In the genomic region with DNA sequence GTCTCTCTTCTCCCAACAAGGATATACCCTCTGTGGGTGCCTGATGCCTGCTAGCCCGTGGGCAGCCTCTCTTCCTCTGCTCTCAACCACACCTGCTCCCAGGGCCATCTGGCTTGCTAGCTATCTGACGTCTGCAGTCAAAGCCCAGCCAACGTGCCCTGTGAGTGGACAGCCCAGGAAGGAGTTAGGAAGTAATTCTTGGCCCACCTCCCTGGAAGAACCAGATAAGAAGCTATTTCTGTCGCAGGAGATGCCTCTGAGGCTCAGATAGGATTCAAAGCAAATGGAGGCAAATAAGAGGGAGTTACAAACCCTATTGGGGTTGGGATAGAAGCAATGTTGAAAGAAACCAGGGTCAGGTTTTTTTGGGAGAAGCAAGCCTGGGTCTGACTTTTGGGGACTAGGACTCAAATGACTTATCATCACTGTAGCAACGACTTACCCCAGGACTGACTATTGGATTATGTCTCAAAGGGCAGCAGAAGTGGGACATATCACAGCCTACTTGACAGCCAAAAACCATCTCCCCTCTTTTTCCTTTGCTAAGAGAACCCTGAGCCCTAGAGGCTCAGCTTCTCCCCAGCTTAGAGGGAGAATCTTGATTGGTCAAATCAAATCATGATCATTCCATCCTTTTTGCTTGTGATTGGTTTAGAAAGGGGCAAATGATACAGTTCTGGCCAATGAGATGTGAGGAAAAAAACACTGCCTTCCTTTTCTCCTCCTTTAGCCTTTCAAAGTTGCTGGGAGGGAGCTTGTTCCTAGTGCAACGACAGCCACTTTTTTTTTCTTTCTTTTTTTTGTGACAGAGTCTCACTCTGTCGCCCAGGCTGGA, we compare ENCODE assay signal across 16 cellular contexts. TPM values are rescaled to one million over a fixed set of nuclear protein-coding genes. Genes with fewer than 3 reads are reported as not detected.
A peak's percentile ranks its signal among the peaks of the same experiment; 100 is the strongest.
DNase-seq lines count a peak whose midpoint lies in the region; ATAC-seq, FAIRE-seq and TF ChIP-seq lines count a peak whose summit lies in the region.
"Had no signal": no experiment of that assay in that cellular context is flagged by ENCODE, and none has a peak within 500 bp of the region (broad histone marks: within the 10 kb centered on the region; RNA-seq: fewer than 3 reads in every experiment).

No MANE protein-coding gene starts in this region.

- FAIRE-seq in pancreas (lab: Jason Lieb, UNC), result no peak

- H3K4me1 ChIP-seq in cardiac muscle cell (ENCODE audit: low read depth), result peaks cover 37% of the 10 kb centered on the region
- H3K4me1 ChIP-seq in pancreas, result no peaks in the 10 kb centered on the region
- no peaks in the 10 kb centered on the region for H3K4me1 ChIP-seq in smooth muscle cell (ENCODE audit: low read depth)
- H3K4me1 ChIP-seq: upper lobe of left lung had no signal

- H2AFZ ChIP-seq in smooth muscle cell (ENCODE audit: low read depth), result no peak overlapping the region

- H3F3A ChIP-seq in smooth muscle cell (ENCODE audit: low read depth), result no peaks in the 10 kb centered on the region

- no peak for TF ChIP-seq CTCF in cardiac muscle cell (IDR thresholded peaks at IDR 0.05; ENCODE audit: low read depth, low read length)
- TF ChIP-seq CTCF in pancreas (IDR thresholded peaks at IDR 0.05), result no peak
- TF ChIP-seq CTCF in smooth muscle cell (IDR thresholded peaks at IDR 0.05; ENCODE audit: borderline replicate concordance, insufficient read depth, poor library complexity, severe bottlenecking), result no peak

- H3K9me3 ChIP-seq in cardiac muscle cell (ENCODE audit: low read depth), result no peaks in the 10 kb centered on the region
- H3K9me3 ChIP-seq in pancreas, result no peaks in the 10 kb centered on the region
- H3K9me3 ChIP-seq in smooth muscle cell (replicated peaks; ENCODE audit: low read depth), result no peaks in the 10 kb centered on the region
- H3K9me3 ChIP-seq: MG63, sigmoid colon, SJSA1, upper lobe of left lung had no signal

- 45 to 54% methylated on average over 7 of the region's 7 CpGs for WGBS in pancreas, 2 donors
- WGBS in smooth muscle cell (ENCODE audit: low lambda C conversion rate), result 61% methylated on average over 7 of the region's 7 CpGs

- DNase-seq in H7, result peak; percentile 17
- DNase-seq in cardiac muscle cell (ENCODE audit: low read depth in 1 of 2, low spot score in 1 of 2), result peak; percentile 82 to 90
- peak in 1 of 6 donors; percentile 55 for DNase-seq in pancreas
- no peak for DNase-seq in COLO668 (lab: John Stamatoyannopoulos, UW; ENCODE audit: unreplicated experiment)
- no peak for DNase-seq in stimulated activated naive CD4-positive, alpha-beta T cell treated with Interleukin-2 at 50 U/mL for 16 hours (lab: John Stamatoyannopoulos, UW)
- DNase-seq in smooth muscle cell (lab: John Stamatoyannopoulos, UW; ENCODE audit: unreplicated experiment), result no peak
- DNase-seq in activated CD8-positive, alpha-beta memory T cell treated with anti-CD3 and anti-CD28 coated beads, Interleukin-2, amount 50 U/mL, for 48 hours, result no peak
- DNase-seq: activated CD4-positive, alpha-beta memory T cell treated with anti-CD3 and anti-CD28 coated beads for 36 hours; effector CD4-positive, alpha-beta T cell; mammary epithelial cell; MG63; sigmoid colon; stimulated activated CD4-positive, alpha-beta T cell treated with anti-CD3 and anti-CD28 coated beads, Interleukin-4, amount 100 ng/mL, for 4 hours; upper lobe of left lung had no signal

- peak; percentile 19 to 64 (median 38) for ATAC-seq in pancreas

- H3K27ac ChIP-seq in angular gyrus (ENCODE audit: low read depth, low read length) (peak overlapping the region; percentile 8), cardiac muscle cell (peak overlapping the region; percentile 85), pancreas (no peak overlapping the region), smooth muscle cell (ENCODE audit: low read depth) (no peak overlapping the region)
- H3K27ac ChIP-seq: sigmoid colon, SJSA1, upper lobe of left lung had no signal

- H3K36me3 ChIP-seq in H7 (replicated peaks; ENCODE audit: control insufficient read depth, insufficient read depth, low read length), result no peaks in the 10 kb centered on the region
- peaks cover 24% of the 10 kb centered on the region for H3K36me3 ChIP-seq in cardiac muscle cell
- H3K36me3 ChIP-seq in pancreas, result no peaks in the 10 kb centered on the region
- no peaks in the 10 kb centered on the region for H3K36me3 ChIP-seq in smooth muscle cell (ENCODE audit: low read depth)
- H3K36me3 ChIP-seq: MG63, upper lobe of left lung had no signal

- intact Hi-C loops in pancreas (cut with DNase I), result no loop called here

- no peaks in the 10 kb centered on the region for H3K79me2 ChIP-seq in smooth muscle cell (ENCODE audit: low read depth)

- H3K4me3 ChIP-seq in H7 (ENCODE audit: insufficient read depth, low read depth, low read length), result no peak overlapping the region
- no peak overlapping the region for H3K4me3 ChIP-seq in cardiac muscle cell
- H3K4me3 ChIP-seq in pancreas, result no peak overlapping the region
- H3K4me3 ChIP-seq in smooth muscle cell, result no peak overlapping the region
- H3K4me3 ChIP-seq: MG63, sigmoid colon, SJSA1, upper lobe of left lung had no signal

- H3K9ac ChIP-seq in smooth muscle cell (ENCODE audit: low read depth), result no peak overlapping the region

- H4K20me1 ChIP-seq in smooth muscle cell (ENCODE audit: low read depth), result no peaks in the 10 kb centered on the region

- H3K27me3 ChIP-seq in H7 (ENCODE audit: control insufficient read depth, insufficient read depth, low read length), result no peaks in the 10 kb centered on the region
- H3K27me3 ChIP-seq in cardiac muscle cell, result no peaks in the 10 kb centered on the region
- H3K27me3 ChIP-seq in pancreas, result no peaks in the 10 kb centered on the region
- no peaks in the 10 kb centered on the region for H3K27me3 ChIP-seq in smooth muscle cell (ENCODE audit: low read depth)
- H3K27me3 ChIP-seq: MG63, sigmoid colon, SJSA1, upper lobe of left lung had no signal

- no peak overlapping the region for H3K4me2 ChIP-seq in smooth muscle cell

RNA-seq across cellular contexts. Expression of a gene that starts 18.0 kb away (rescaled TPM):
- total RNA-seq in H7 (2014; rRNA removed; shearing (Covaris generic)), result 49.9 and 57.2 TPM in 2 replicates
- total RNA-seq in cardiac muscle cell (24.1 and 37.9 TPM in 2 replicates), pancreas (10 to 100 TPM in 4 of 6 donors, 1 to 10 TPM in 2; 8.1 to 12.6 (median 11.0) TPM), smooth muscle cell (29.5 and 30.3 TPM in 2 replicates)
- polyA plus RNA-seq in cardiac muscle cell (47.8 and 52.3 TPM in 2 replicates), pancreas (10 to 100 TPM; 38.6 to 63.9 TPM), smooth muscle cell (54.7 and 65.9 TPM in 2 replicates)

RNA-seq across cellular contexts. Expression of a gene that starts 24.2 kb away (rescaled TPM):
- total RNA-seq in H7 (2014; rRNA removed; shearing (Covaris generic)), result 3.8 and 6.0 TPM in 2 replicates
- total RNA-seq in cardiac muscle cell (408 and 409 TPM in 2 replicates), pancreas (1 to 10 TPM; 4.2 to 8.0 (median 6.1) TPM), smooth muscle cell (39.2 and 49.5 TPM in 2 replicates)
- polyA plus RNA-seq in cardiac muscle cell (329 and 393 TPM in 2 replicates), pancreas (10 to 100 TPM in 1 of 2 donors, 1 to 10 TPM in 1; 8.3 to 10.9 TPM), smooth muscle cell (51.8 and 58.2 TPM in 2 replicates)

Comparison
In these comparisons a context has a peak if more than half of its experiments do, and no peak if none do; other contexts are left out.
1. DNase-seq: peak in H7 (single experiment) and cardiac muscle cell (2 of 2); none in COLO668 (single experiment), stimulated activated naive CD4-positive, alpha-beta T cell treated with Interleukin-2 at 50 U/mL for 16 hours (single experiment), smooth muscle cell (single experiment) and activated CD8-positive, alpha-beta memory T cell treated with anti-CD3 and anti-CD28 coated beads, Interleukin-2, amount 50 U/mL, for 48 hours (single experiment).
2. H3K27ac ChIP-seq: peak in angular gyrus (single experiment) and cardiac muscle cell (single experiment); none in pancreas (0 of 4) and smooth muscle cell (single experiment).